ENCODE assay signal across 22 cellular contexts in genomic region chr1:184785529-184785928, GRCh38.
"Had no signal": no experiment of that assay in that cellular context is flagged by ENCODE, and none has a peak within 500 bp of the region (broad histone marks: within the 10 kb centered on the region; RNA-seq: fewer than 3 reads in every experiment).

No MANE protein-coding gene starts in this region.

- FAIRE-seq: colon, endothelial cell of umbilical vein, frontal cortex, islet of Langerhans, keratinocyte had no signal

- H3K27me3 ChIP-seq: esophagus muscularis mucosa, foreskin keratinocyte, gastroesophageal sphincter, heart right ventricle, left lung had no signal

- H3K4me1 ChIP-seq: esophagus muscularis mucosa, foreskin keratinocyte, gastroesophageal sphincter, lower lobe of right lung had no signal

- ATAC-seq: foreskin keratinocyte, gastroesophageal sphincter, heart right ventricle, left cardiac atrium, left lung, left ventricle myocardium superior, lower lobe of right lung, mucosa of descending colon had no signal

- H3K4me3 Mint-ChIP-seq: mesothelial cell of epicardium, naive B cell had no signal

- H3K4me3 ChIP-seq: coronary artery, dorsolateral prefrontal cortex, esophagus muscularis mucosa, gastroesophageal sphincter, heart right ventricle, left lung, lower lobe of right lung, mucosa of descending colon had no signal

- H3K27me3 Mint-ChIP-seq: naive B cell had no signal

- DNase-seq: dermis blood vessel endothelial cell; dorsolateral prefrontal cortex; effector CD4-positive, alpha-beta T cell; effector memory CD4-positive, alpha-beta T cell; foreskin keratinocyte; heart right ventricle; hippocampal formation; left cardiac atrium; left lung; left ventricle myocardium superior; lower lobe of right lung; mucosa of descending colon; naive B cell had no signal

- H3K36me3 ChIP-seq: left lung, lower lobe of right lung had no signal

- H3K27ac ChIP-seq: coronary artery, dorsolateral prefrontal cortex, esophagus muscularis mucosa, foreskin keratinocyte, gastroesophageal sphincter, heart right ventricle, lower lobe of right lung had no signal

- H3K27ac Mint-ChIP-seq: mesothelial cell of epicardium, naive B cell had no signal
